In genomic region chr17:39706921-39707337, GRCh38 we compare ENCODE assay signal across 14 cellular contexts. TPM values are rescaled to one million over a fixed set of nuclear protein-coding genes. Genes with fewer than 3 reads are reported as not detected.
DNase-seq lines count a peak whose midpoint lies in the region; ATAC-seq and TF ChIP-seq lines count a peak whose summit lies in the region.
"Had no signal": no experiment of that assay in that cellular context is flagged by ENCODE, and none has a peak within 500 bp of the region (broad histone marks: within the 10 kb centered on the region; RNA-seq: fewer than 3 reads in every experiment).

No MANE protein-coding gene starts in this region.

- no peaks in the 10 kb centered on the region for H3K9me3 ChIP-seq in PC-3 (ENCODE audit: low read length)
- H3K9me3 ChIP-seq: A549, left lung, SJCRH30 had no signal

- BruUV-seq in PC-3 (replicated peaks; lab: Mats Ljungman, UMichigan), result no TSS peak

- peaks cover 46% of the 10 kb centered on the region for H3K79me2 ChIP-seq in PC-3 (ENCODE audit: low read length)

- no peaks in the 10 kb centered on the region for H3K27me3 ChIP-seq in PC-3 (ENCODE audit: low read length)
- no peaks in the 10 kb centered on the region for H3K27me3 ChIP-seq in rectal smooth muscle tissue (ENCODE audit: control insufficient read depth, insufficient read depth, low read length)
- H3K27me3 ChIP-seq: SJCRH30 had no signal

- no peaks in the 10 kb centered on the region for H3F3A ChIP-seq in PC-3 (ENCODE audit: low read length, unreplicated experiment)

- no peak overlapping the region for H2AFZ ChIP-seq in PC-3 (ENCODE audit: low read length)

- H3K4me1 ChIP-seq in PC-3 (ENCODE audit: insufficient read depth, low read length) (peaks cover 52% of the 10 kb centered on the region), rectal smooth muscle tissue (ENCODE audit: control insufficient read depth, insufficient read depth, low read length) (peaks cover 3% of the 10 kb centered on the region)

- no peak for TF ChIP-seq CTCF in PC-3 (conservative IDR thresholded peaks at IDR 0.05; ENCODE audit: low read depth, low read length)

- H3K36me3 ChIP-seq in PC-3 (ENCODE audit: low read depth, low read length) (peaks cover 4% of the 10 kb centered on the region; the same call in 1 of the 2 replicates), rectal smooth muscle tissue (ENCODE audit: control insufficient read depth, insufficient read depth, low read length) (peaks cover 15% of the 10 kb centered on the region)
- H3K36me3 ChIP-seq: SJCRH30 had no signal

- ATAC-seq in PC-3, result no peak
- ATAC-seq in HG02970 (IDR thresholded peaks at IDR 0.05; ENCODE audit: low FRiP score, unreplicated experiment), result no peak
- no peak for ATAC-seq in HG02852 (IDR thresholded peaks at IDR 0.05; ENCODE audit: unreplicated experiment)
- ATAC-seq: A549; activated CD4-positive, CD25-positive, alpha-beta regulatory T cell treated with anti-CD3 and anti-CD28 coated beads, Interleukin-2, amount 50 U/mL, for 24 hours had no signal

- CTCF ChIA-PET in PC-3 (lab: Charles Lee), result no interaction called here

- peak overlapping the region; percentile 80 for H3K4me2 ChIP-seq in PC-3 (ENCODE audit: low read length)
- H3K4me2 ChIP-seq: A549 had no signal

- H4K20me1 ChIP-seq in PC-3 (ENCODE audit: low read length), result no peaks in the 10 kb centered on the region

- H3K4me3 ChIP-seq in PC-3 (ENCODE audit: low read length), result peak overlapping the region; percentile 38; the same call in 1 of the 2 replicates
- H3K4me3 ChIP-seq in rectal smooth muscle tissue (ENCODE audit: low read length), result peak overlapping the region; percentile 6
- H3K4me3 ChIP-seq: A549, left lung, SJCRH30 had no signal

- H3K27ac ChIP-seq in PC-3 (ENCODE audit: low read length) (peak overlapping the region; percentile 92), epithelial cell of prostate (peak overlapping the region; percentile 86), rectal smooth muscle tissue (ENCODE audit: low read depth, low read length) (no peak overlapping the region)
- H3K27ac ChIP-seq: A549, SJCRH30 had no signal

- peak overlapping the region; percentile 65 for H3K9ac ChIP-seq in PC-3 (ENCODE audit: low read length)
- no peak overlapping the region for H3K9ac ChIP-seq in rectal smooth muscle tissue (ENCODE audit: low read length)

- no peaks in the 10 kb centered on the region for H3K9me2 ChIP-seq in PC-3 (replicated peaks; ENCODE audit: low read length)

- intact Hi-C loops in PC-3 (cut with micrococcal nuclease), result no loop called here

- DNase-seq in NCI-H510A treated with DMSO at 0.1 percent for 48 hours (lab: John Stamatoyannopoulos, UW) (peak; percentile 56), NCI-H510A (lab: John Stamatoyannopoulos, UW) (no peak), PC-3 (peak; percentile 13), epithelial cell of prostate (ENCODE audit: low read depth, low spot score) (no peak), AML-193 (lab: John Stamatoyannopoulos, UW) (no peak)
- DNase-seq: DMS79 treated with DMSO at 0.1 percent for 48 hours, NCI-H524 treated with DMSO at 0.1 percent for 48 hours, SJCRH30 had no signal

- POLR2A ChIA-PET in PC-3 (lab: Charles Lee; ENCODE audit: unreplicated experiment), result no interaction called here

RNA-seq across cellular contexts. Expression of gene ERBB2, which starts 7.1 kb away (rescaled TPM):
- total RNA-seq in PC-3 (2014; rRNA removed), result 36.2 and 57.1 TPM in 2 replicates

RNA-seq across cellular contexts. Expression of gene PGAP3, which starts 19.1 kb away (rescaled TPM):
- 5.9 and 10.3 TPM in 2 replicates for total RNA-seq in PC-3 (2014; rRNA removed)

RNA-seq across cellular contexts. Expression of gene MIEN1, which starts 23.4 kb away (rescaled TPM):
- 52.0 and 57.8 TPM in 2 replicates for total RNA-seq in PC-3 (2014; rRNA removed)

RNA-seq across cellular contexts. Expression of gene GRB7, which starts 30.8 kb away (rescaled TPM):
- total RNA-seq in PC-3 (2014; rRNA removed), result 21.2 and 31.3 TPM in 2 replicates
- total RNA-seq: SJCRH30 had no signal

RNA-seq across cellular contexts. Expression of gene PNMT, which starts 38.7 kb away (rescaled TPM):
- total RNA-seq in PC-3 (2014; rRNA removed), result 1.2 and 1.4 TPM in 2 replicates

Comparison
In these comparisons a context has a peak if more than half of its experiments do, and no peak if none do; other contexts are left out.
1. DNase-seq: peak in NCI-H510A treated with DMSO at 0.1 percent for 48 hours (single experiment) and PC-3 (single experiment); none in NCI-H510A (single experiment), epithelial cell of prostate (single experiment) and AML-193 (0 of 2).